In genomic region chr7:151792011-151792410, GRCh38 we compare ENCODE assay signal across 24 cellular contexts.
"Had no signal": no experiment of that assay in that cellular context is flagged by ENCODE, and none has a peak within 500 bp of the region (broad histone marks: within the 10 kb centered on the region; RNA-seq: fewer than 3 reads in every experiment).

No MANE protein-coding gene starts in this region.

- DNase-seq: activated CD4-positive, alpha-beta T cell treated with anti-CD3 and anti-CD28 coated beads, Interleukin-2, amount 10 ng/mL, durations not matched to agents 7 days and 5 days; activated CD4-positive, CD25-positive, alpha-beta regulatory T cell treated with anti-CD3 and anti-CD28 coated beads, Interleukin-2, amount 50 U/mL, for 72 hours; activated CD8-positive, alpha-beta memory T cell treated with anti-CD3 and anti-CD28 coated beads, Interleukin-2, amount 10 ng/mL, durations not matched to agents 7 days and 5 days; activated CD8-positive, alpha-beta T cell treated with anti-CD3 and anti-CD28 coated beads for 36 hours; activated naive CD4-positive, alpha-beta T cell treated with Interleukin-2 at 50 U/mL for 16 hours; activated naive CD8-positive, alpha-beta T cell treated with anti-CD3 and anti-CD28 coated beads, Interleukin-2, amount 10 ng/mL, durations not matched to agents 7 days and 5 days; activated T-cell treated with anti-CD3 and anti-CD28 coated beads for 4 hours; amygdala; cerebellar nuclear complex; cortex of kidney; effector CD4-positive, alpha-beta T cell; erythroblast; foreskin melanocyte; immature natural killer cell; mammary epithelial cell; stimulated activated CD4-positive, alpha-beta T cell treated with anti-CD3 and anti-CD28 coated beads, Interleukin-1b, Interleukin-23, amount 100 ng/mL, for 48 hours; stimulated activated naive B cell treated with anti-CD40 and anti-IgM and Interleukin-4, amounts not matched to agents 10 μg/mL and 1 μg/mL and 100 μg/mL, for 72 hours; SW 1271; T-helper 2 cell; testis; trophoblast cell had no signal

- ATAC-seq: activated CD8-positive, alpha-beta memory T cell treated with anti-CD3 and anti-CD28 coated beads, Interleukin-2, amount 10 ng/mL, durations not matched to agents 7 days and 5 days; activated CD8-positive, alpha-beta T cell treated with anti-CD3 and anti-CD28 coated beads for 36 hours; left lung; natural killer cell treated with Interleukin-12 subunit alpha and Interleukin-12 subunit beta and Interleukin-15 and Interleukin-18, amount 100 ng/mL, for 72 hours; right cardiac atrium; stimulated activated naive B cell treated with anti-CD40 and anti-IgM and Interleukin-4, amounts not matched to agents 10 μg/mL and 1 μg/mL and 100 μg/mL, for 72 hours had no signal

- H3K4me3 Mint-ChIP-seq: activated CD4-positive, alpha-beta T cell treated with anti-CD3 and anti-CD28 coated beads, Interleukin-2, amount 10 ng/mL, durations not matched to agents 7 days and 5 days; activated CD8-positive, alpha-beta memory T cell treated with anti-CD3 and anti-CD28 coated beads, Interleukin-2, amount 10 ng/mL, durations not matched to agents 7 days and 5 days; activated CD8-positive, alpha-beta T cell treated with anti-CD3 and anti-CD28 coated beads for 36 hours; activated naive CD8-positive, alpha-beta T cell treated with anti-CD3 and anti-CD28 coated beads, Interleukin-2, amount 10 ng/mL, durations not matched to agents 7 days and 5 days; immature natural killer cell; natural killer cell treated with Interleukin-12 subunit alpha and Interleukin-12 subunit beta and Interleukin-15 and Interleukin-18, amount 100 ng/mL, for 72 hours; stimulated activated naive B cell treated with anti-CD40 and anti-IgM and Interleukin-4, amounts not matched to agents 10 μg/mL and 1 μg/mL and 100 μg/mL, for 72 hours had no signal

- H3K36me3 Mint-ChIP-seq: activated CD8-positive, alpha-beta memory T cell treated with anti-CD3 and anti-CD28 coated beads, Interleukin-2, amount 10 ng/mL, durations not matched to agents 7 days and 5 days; activated naive CD8-positive, alpha-beta T cell treated with anti-CD3 and anti-CD28 coated beads, Interleukin-2, amount 10 ng/mL, durations not matched to agents 7 days and 5 days; immature natural killer cell; natural killer cell treated with Interleukin-12 subunit alpha and Interleukin-12 subunit beta and Interleukin-15 and Interleukin-18, amount 100 ng/mL, for 72 hours had no signal

- H3K27ac Mint-ChIP-seq: activated CD4-positive, alpha-beta T cell treated with anti-CD3 and anti-CD28 coated beads, Interleukin-2, amount 10 ng/mL, durations not matched to agents 7 days and 5 days; activated CD8-positive, alpha-beta memory T cell treated with anti-CD3 and anti-CD28 coated beads, Interleukin-2, amount 10 ng/mL, durations not matched to agents 7 days and 5 days; activated CD8-positive, alpha-beta T cell treated with anti-CD3 and anti-CD28 coated beads for 36 hours; activated naive CD8-positive, alpha-beta T cell treated with anti-CD3 and anti-CD28 coated beads, Interleukin-2, amount 10 ng/mL, durations not matched to agents 7 days and 5 days; stimulated activated naive B cell treated with anti-CD40 and anti-IgM and Interleukin-4, amounts not matched to agents 10 μg/mL and 1 μg/mL and 100 μg/mL, for 72 hours had no signal

- H3K27me3 Mint-ChIP-seq: activated CD4-positive, alpha-beta T cell treated with anti-CD3 and anti-CD28 coated beads, Interleukin-2, amount 10 ng/mL, durations not matched to agents 7 days and 5 days; activated CD8-positive, alpha-beta memory T cell treated with anti-CD3 and anti-CD28 coated beads, Interleukin-2, amount 10 ng/mL, durations not matched to agents 7 days and 5 days; activated CD8-positive, alpha-beta T cell treated with anti-CD3 and anti-CD28 coated beads for 36 hours; activated naive CD8-positive, alpha-beta T cell treated with anti-CD3 and anti-CD28 coated beads, Interleukin-2, amount 10 ng/mL, durations not matched to agents 7 days and 5 days; natural killer cell treated with Interleukin-12 subunit alpha and Interleukin-12 subunit beta and Interleukin-15 and Interleukin-18, amount 100 ng/mL, for 72 hours; stimulated activated naive B cell treated with anti-CD40 and anti-IgM and Interleukin-4, amounts not matched to agents 10 μg/mL and 1 μg/mL and 100 μg/mL, for 72 hours had no signal

- H3K9me3 Mint-ChIP-seq: activated CD4-positive, alpha-beta T cell treated with anti-CD3 and anti-CD28 coated beads, Interleukin-2, amount 10 ng/mL, durations not matched to agents 7 days and 5 days; activated CD8-positive, alpha-beta T cell treated with anti-CD3 and anti-CD28 coated beads for 36 hours; activated naive CD8-positive, alpha-beta T cell treated with anti-CD3 and anti-CD28 coated beads, Interleukin-2, amount 10 ng/mL, durations not matched to agents 7 days and 5 days; immature natural killer cell; natural killer cell treated with Interleukin-12 subunit alpha and Interleukin-12 subunit beta and Interleukin-15 and Interleukin-18, amount 100 ng/mL, for 72 hours; stimulated activated naive B cell treated with anti-CD40 and anti-IgM and Interleukin-4, amounts not matched to agents 10 μg/mL and 1 μg/mL and 100 μg/mL, for 72 hours had no signal
